ENCODE assay signal across 18 cellular contexts in genomic region chr5:142197098-142197497, GRCh38.
"Had no signal": no experiment of that assay in that cellular context is flagged by ENCODE, and none has a peak within 500 bp of the region (broad histone marks: within the 10 kb centered on the region; RNA-seq: fewer than 3 reads in every experiment).

No MANE protein-coding gene starts in this region.

- DNase-seq: activated CD4-positive, alpha-beta T cell treated with anti-CD3 and anti-CD28 coated beads for 48 hours; activated naive CD4-positive, alpha-beta T cell; activated naive CD8-positive, alpha-beta T cell treated with anti-CD3 and anti-CD28 coated beads, Interleukin-2, amount 50 U/mL, for 24 hours; effector CD4-positive, alpha-beta T cell; left ventricle myocardium superior; right cardiac atrium; WERI-Rb-1 had no signal

- H3K36me3 Mint-ChIP-seq: mesothelial cell of epicardium; stimulated activated memory B cell treated with anti-CD40 and anti-IgM and Interleukin-4, amounts not matched to agents 10 μg/mL and 1 μg/mL and 100 μg/mL, for 72 hours had no signal

- H3K4me3 Mint-ChIP-seq: activated naive CD8-positive, alpha-beta T cell treated with anti-CD3 and anti-CD28 coated beads, Interleukin-2, amount 50 U/mL, for 24 hours; activated T-helper 1 cell treated with anti-CD3 and anti-CD28 coated beads, Interleukin-12 subunit alpha, Interleukin-12 subunit beta, Interleukin-2, Interleukin-4 antibody, amounts not matched to agents 30 ng/mL and 10 ng/mL and 1 ng/mL, durations not matched to agents 14 hours and 24 hours and 36 hours; mesothelial cell of epicardium; stimulated activated memory B cell treated with anti-CD40 and anti-IgM and Interleukin-4, amounts not matched to agents 10 μg/mL and 1 μg/mL and 100 μg/mL, for 72 hours had no signal

- H3K4me3 ChIP-seq: ascending aorta, cardiac muscle cell, smooth muscle cell, tibial nerve, vagina had no signal

- H3K4me1 ChIP-seq: tibial nerve, vagina had no signal

- H3K9me3 Mint-ChIP-seq: activated naive CD8-positive, alpha-beta T cell treated with anti-CD3 and anti-CD28 coated beads, Interleukin-2, amount 50 U/mL, for 24 hours; activated T-helper 1 cell treated with anti-CD3 and anti-CD28 coated beads, Interleukin-12 subunit alpha, Interleukin-12 subunit beta, Interleukin-2, Interleukin-4 antibody, amounts not matched to agents 30 ng/mL and 10 ng/mL and 1 ng/mL, durations not matched to agents 14 hours and 24 hours and 36 hours; mesothelial cell of epicardium; stimulated activated memory B cell treated with anti-CD40 and anti-IgM and Interleukin-4, amounts not matched to agents 10 μg/mL and 1 μg/mL and 100 μg/mL, for 72 hours had no signal

- H3K27ac ChIP-seq: ascending aorta, cardiac muscle cell, epithelial cell of prostate, tibial nerve, vagina, WERI-Rb-1 had no signal

- H3K9me3 ChIP-seq: ascending aorta, tibial nerve, vagina had no signal

- H3K36me3 ChIP-seq: ascending aorta, cardiac muscle cell, tibial nerve, vagina, WERI-Rb-1 had no signal

- H3K27me3 ChIP-seq: ascending aorta, cardiac muscle cell, tibial nerve, vagina had no signal

- H3K4me1 Mint-ChIP-seq: activated naive CD8-positive, alpha-beta T cell treated with anti-CD3 and anti-CD28 coated beads, Interleukin-2, amount 50 U/mL, for 24 hours; stimulated activated memory B cell treated with anti-CD40 and anti-IgM and Interleukin-4, amounts not matched to agents 10 μg/mL and 1 μg/mL and 100 μg/mL, for 72 hours had no signal

- H3K4me2 ChIP-seq: smooth muscle cell had no signal

- H3K27ac Mint-ChIP-seq: activated naive CD8-positive, alpha-beta T cell treated with anti-CD3 and anti-CD28 coated beads, Interleukin-2, amount 50 U/mL, for 24 hours; activated T-helper 1 cell treated with anti-CD3 and anti-CD28 coated beads, Interleukin-12 subunit alpha, Interleukin-12 subunit beta, Interleukin-2, Interleukin-4 antibody, amounts not matched to agents 30 ng/mL and 10 ng/mL and 1 ng/mL, durations not matched to agents 14 hours and 24 hours and 36 hours; mesothelial cell of epicardium; stimulated activated memory B cell treated with anti-CD40 and anti-IgM and Interleukin-4, amounts not matched to agents 10 μg/mL and 1 μg/mL and 100 μg/mL, for 72 hours had no signal

- FAIRE-seq: colon, islet of Langerhans had no signal

- H3K27me3 Mint-ChIP-seq: stimulated activated memory B cell treated with anti-CD40 and anti-IgM and Interleukin-4, amounts not matched to agents 10 μg/mL and 1 μg/mL and 100 μg/mL, for 72 hours had no signal
